In genomic region chr10:298033-298432, GRCh38 we compare ENCODE assay signal across 11 cellular contexts.
"Had no signal": no experiment of that assay in that cellular context is flagged by ENCODE, and none has a peak within 500 bp of the region (broad histone marks: within the 10 kb centered on the region; RNA-seq: fewer than 3 reads in every experiment).

No MANE protein-coding gene starts in this region.

- H3K4me3 ChIP-seq: pancreas, stomach had no signal

- ATAC-seq: activated naive CD4-positive, alpha-beta T cell treated with anti-CD3 and anti-CD28 coated beads, Interleukin-2, amount 50 U/mL, for 72 hours; left colon had no signal

- H3K9me3 ChIP-seq: heart left ventricle, pancreas, stomach had no signal

- H3K36me3 Mint-ChIP-seq: activated naive CD4-positive, alpha-beta T cell treated with anti-CD3 and anti-CD28 coated beads, Interleukin-2, amount 50 U/mL, for 72 hours had no signal

- H3K27me3 Mint-ChIP-seq: activated T-cell treated with anti-CD3 and anti-CD28 coated beads, Interleukin-2, amount 50 U/mL, for 24 hours had no signal

- H3K27ac ChIP-seq: pancreas had no signal

- H3K27me3 ChIP-seq: heart left ventricle, pancreas, stomach had no signal

- H3K36me3 ChIP-seq: pancreas had no signal

- H3K4me1 ChIP-seq: pancreas had no signal

- DNase-seq: activated CD4-positive, alpha-beta T cell treated with anti-CD3 and anti-CD28 coated beads, Interleukin-2, amount 50 U/mL, for 4 hours; activated CD4-positive, CD25-positive, alpha-beta regulatory T cell treated with anti-CD3 and anti-CD28 coated beads, Interleukin-2, amount 50 U/mL, for 72 hours; activated effector memory CD4-positive, alpha-beta T cell treated with Interleukin-2 at 50 U/mL for 16 hours; activated T-cell treated with anti-CD3 and anti-CD28 coated beads, Interleukin-2, amount 50 U/mL, for 24 hours; heart left ventricle; left colon; pancreas; small intestine; stomach had no signal

- H3K9me3 Mint-ChIP-seq: activated T-cell treated with anti-CD3 and anti-CD28 coated beads, Interleukin-2, amount 50 U/mL, for 24 hours; neural crest cell had no signal

- FAIRE-seq: pancreas, small intestine had no signal

- H3K4me3 Mint-ChIP-seq: activated T-cell treated with anti-CD3 and anti-CD28 coated beads, Interleukin-2, amount 50 U/mL, for 24 hours; neural crest cell had no signal

- H3K27ac Mint-ChIP-seq: activated T-cell treated with anti-CD3 and anti-CD28 coated beads, Interleukin-2, amount 50 U/mL, for 24 hours had no signal
